ENCODE assay signal across 22 cellular contexts in the genomic region with DNA sequence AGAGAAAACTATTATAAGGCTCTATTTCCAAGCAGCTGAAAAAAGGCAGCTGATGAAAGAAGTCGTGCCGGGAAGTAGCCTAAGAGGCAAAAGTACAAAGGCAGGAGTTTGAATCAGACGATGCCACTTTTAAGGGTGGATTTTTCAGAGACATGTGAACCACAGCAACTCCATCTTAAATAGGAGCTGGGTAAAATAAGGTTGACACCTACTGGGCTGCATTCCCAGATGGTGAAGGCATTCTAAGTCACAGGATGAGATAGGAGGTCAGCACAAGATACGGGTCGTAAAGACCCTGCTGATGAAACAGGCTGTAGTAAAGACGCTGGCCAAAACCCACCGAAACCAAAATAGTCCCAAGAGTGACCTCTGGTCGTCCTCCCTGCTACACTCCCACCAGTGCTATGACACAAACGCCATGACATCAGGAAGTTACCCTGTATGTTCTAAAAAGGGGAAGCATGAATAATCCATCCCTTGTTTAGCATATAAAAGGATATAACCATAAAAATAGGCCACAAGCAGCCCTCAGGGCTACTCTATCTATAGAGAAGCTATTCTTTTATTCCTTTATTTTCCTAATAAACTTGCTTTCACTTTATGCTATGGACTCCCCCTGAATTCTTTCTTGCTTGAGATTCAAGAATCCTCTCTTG. TPM values are rescaled to one million over a fixed set of nuclear protein-coding genes. Genes with fewer than 3 reads are reported as not detected.
DNase-seq lines count a peak whose midpoint lies in the region; ATAC-seq, FAIRE-seq and TF ChIP-seq lines count a peak whose summit lies in the region.
"Had no signal": no experiment of that assay in that cellular context is flagged by ENCODE, and none has a peak within 500 bp of the region (broad histone marks: within the 10 kb centered on the region; RNA-seq: fewer than 3 reads in every experiment).

No MANE protein-coding gene starts in this region.

- H3K4me3 Mint-ChIP-seq in H9: no peak overlapping the region
- H3K4me3 Mint-ChIP-seq in CD4-positive, alpha-beta T cell: no peak overlapping the region
- H3K4me3 Mint-ChIP-seq: CD4-positive, alpha-beta memory T cell; T-helper 1 cell treated with Interleukin-12 subunit alpha and Interleukin-12 subunit beta and Interleukin-4 antibody, amounts not matched to agents 30 μg/mL and 1 μg/mL, for 36 hours had no signal

- H3K56ac ChIP-seq in H9 (ENCODE audit: insufficient read length, low read depth, low read length): no peak overlapping the region

- no peak overlapping the region for H2AK5ac ChIP-seq in H9 (ENCODE audit: insufficient read length, low read length)

- no peak overlapping the region for H4K8ac ChIP-seq in H9 (replicated peaks; ENCODE audit: insufficient read length, low read depth, low read length)

- intact Hi-C loops in K562 (cut with micrococcal nuclease): no loop called here
- intact Hi-C loops in CD4-positive, alpha-beta T cell (cut with DNase I, micrococcal nuclease): no loop called here
- intact Hi-C loops in adrenal gland (cut with DNase I): no loop called here

- H3K23me2 ChIP-seq in H9 (ENCODE audit: insufficient read length, low read depth, low read length, poor library complexity, severe bottlenecking): no peaks in the 10 kb centered on the region

- no peaks in the 10 kb centered on the region for H3K79me1 ChIP-seq in H9 (ENCODE audit: insufficient read depth, low read depth, low read length, poor library complexity, severe bottlenecking)

- H3K36me3 ChIP-seq in K562 (ENCODE audit: control insufficient read depth, insufficient read depth, low read length) (no peaks in the 10 kb centered on the region), MM.1S (replicated peaks; ENCODE audit: insufficient read depth, low read length) (no peaks in the 10 kb centered on the region), adrenal gland (replicated peaks in 1 of 2) (no peaks in the 10 kb centered on the region)

- peak overlapping the region in 2 of 3 experiments; percentile 14 to 60; a peak in 3 of 7 replicates for H3K27ac Mint-ChIP-seq in H9
- no peak overlapping the region for H3K27ac Mint-ChIP-seq in CD4-positive, alpha-beta T cell
- H3K27ac Mint-ChIP-seq: T-helper 1 cell treated with Interleukin-12 subunit alpha and Interleukin-12 subunit beta and Interleukin-4 antibody, amounts not matched to agents 30 μg/mL and 1 μg/mL, for 36 hours had no signal

- CTCF ChIA-PET in K562 (lab: Yijun Ruan, JAX; ENCODE audit: low intra/inter-chr PET ratio): no interaction called here
- CTCF ChIA-PET in CD4-positive, alpha-beta T cell (lab: Charles Lee): no interaction called here

- no peak overlapping the region for H2BK120ac ChIP-seq in H9 (ENCODE audit: low read depth, low read length, poor library complexity, severe bottlenecking)

- H3K4me1 ChIP-seq in H9 (ENCODE audit: insufficient read depth, low read length) (no peaks in the 10 kb centered on the region; the same call in 1 of the 2 replicates), K562 (replicated peaks in 1 of 2; ENCODE audit: control insufficient read depth in 2 of 2, insufficient read depth in 2 of 2, low read length in 2 of 2) (no peaks in the 10 kb centered on the region), MM.1S (ENCODE audit: low read length) (peaks cover 14% of the 10 kb centered on the region; the same call in 1 of the 2 replicates), adrenal gland (replicated peaks in 1 of 2) (no peaks in the 10 kb centered on the region)

- H3K27me3 ChIP-seq in H9 (ENCODE audit: insufficient read depth, low read length) (no peaks in the 10 kb centered on the region), K562 (ENCODE audit: control insufficient read depth in 2 of 2, insufficient read depth in 2 of 2, low read length in 2 of 2) (no peaks in the 10 kb centered on the region), MM.1S (replicated peaks; ENCODE audit: insufficient read depth, low read length) (no peaks in the 10 kb centered on the region), adrenal gland (no peaks in the 10 kb centered on the region)
- H3K27me3 ChIP-seq in CD4-positive, alpha-beta T cell (ENCODE audit: control insufficient read depth, insufficient read depth, low read length): no peaks in the 10 kb centered on the region

- no peaks in the 10 kb centered on the region for H3K79me2 ChIP-seq in H9 (ENCODE audit: insufficient read depth, low read length)
- no peaks in the 10 kb centered on the region for H3K79me2 ChIP-seq in K562 (ENCODE audit: control insufficient read depth, insufficient read depth, low read length)
- no peaks in the 10 kb centered on the region for H3K79me2 ChIP-seq in MM.1S (ENCODE audit: low read length)

- no peak for TF ChIP-seq CTCF in H9 (conservative IDR thresholded peaks at IDR 0.05)
- no peak for TF ChIP-seq CTCF in K562 (IDR thresholded peaks at IDR 0.05 in 2 of 3, conservative IDR thresholded peaks at IDR 0.05 in 1 of 3; ENCODE audit: insufficient read depth in 2 of 3, low read depth in 1 of 3, low read length in 3 of 3)
- TF ChIP-seq CTCF in CD4-positive, alpha-beta T cell (IDR thresholded peaks at IDR 0.05): no peak
- no peak for TF ChIP-seq CTCF in MM.1S (IDR thresholded peaks at IDR 0.05; ENCODE audit: low read length)
- no peak for TF ChIP-seq CTCF in adrenal gland (IDR thresholded peaks at IDR 0.05)

- DNase-seq in H9 (no peak), MV-4-11 (lab: John Stamatoyannopoulos, UW) (peak; percentile 84), K562 (ENCODE audit: extremely low read depth in 1 of 4, low spot score in 3 of 4) (no peak), MM.1S (no peak), adrenal gland (no peak)
- no peak for DNase-seq in CD4-positive, alpha-beta T cell
- DNase-seq: CD4-positive, alpha-beta memory T cell; DMS153; GF-D8; GM23248; NCI-H1092 treated with DMSO at 0.1 percent for 48 hours; NCI-H146; NCI-H2029 treated with DMSO at 0.1 percent for 48 hours; NCI-H748 treated with DMSO at 0.1 percent for 48 hours; SHP77 had no signal

- no peak overlapping the region for H2BK20ac ChIP-seq in H9 (ENCODE audit: low read depth, low read length, poor library complexity, severe bottlenecking)

- no CpG with 5 or more reads among the region's 9 CpGs for WGBS in H9 (ENCODE audit: extremely low coverage, insufficient read length, low lambda C conversion rate)
- WGBS in K562 (ENCODE audit: insufficient coverage, low coverage, missing lambda C conversion rate): 3% methylated on average over 9 of the region's 9 CpGs
- WGBS in adrenal gland, 4 donors: 52 to 73% (median 61%) methylated on average over 9 of the region's 9 CpGs

- ATAC-seq in K562: no peak
- ATAC-seq in CD4-positive, alpha-beta T cell (ENCODE audit: poor library complexity): no peak
- ATAC-seq in GM19023 (IDR thresholded peaks at IDR 0.05; ENCODE audit: unreplicated experiment): no peak
- ATAC-seq: SK-N-SH treated with all-trans-retinoic acid at 6 μM for 48 hours had no signal

- H3K4me2 ChIP-seq in H9 (ENCODE audit: insufficient read depth, insufficient read length, low read length) (no peak overlapping the region), K562 (ENCODE audit: insufficient read depth, low read length) (no peak overlapping the region), MM.1S (ENCODE audit: low read depth, low read length) (no peak overlapping the region)

- no peak overlapping the region for H4K91ac ChIP-seq in H9 (ENCODE audit: insufficient read length, low read depth, low read length)

- no peak overlapping the region for H3K23ac ChIP-seq in H9 (ENCODE audit: insufficient read length, low read depth, low read length)

- H3K27ac ChIP-seq in H9 (ENCODE audit: insufficient read length, low read depth, low read length) (no peak overlapping the region), K562 (ENCODE audit: extremely low read depth, low read depth, low read length) (no peak overlapping the region), MM.1S (ENCODE audit: low read length) (no peak overlapping the region), adrenal gland (no peak overlapping the region)
- H3K27ac ChIP-seq in CD4-positive, alpha-beta T cell (ENCODE audit: low read depth, low read length): no peak overlapping the region
- H3K27ac ChIP-seq: GM23248 had no signal

- H3K9me1 ChIP-seq in K562 (ENCODE audit: control insufficient read depth, insufficient read depth, low read length): no peaks in the 10 kb centered on the region

- H3K14ac ChIP-seq in H9 (ENCODE audit: insufficient read depth, low read length): no peak overlapping the region

- H3K4me1 Mint-ChIP-seq in H9: peaks cover 46 to 63% of the 10 kb centered on the region in 2 experiments
- H3K4me1 Mint-ChIP-seq in CD4-positive, alpha-beta T cell (ENCODE audit: low read depth): peaks cover 35% of the 10 kb centered on the region

- no peak overlapping the region for H3K18ac ChIP-seq in H9 (ENCODE audit: insufficient read length, low read depth, low read length)

- no peak overlapping the region for H2BK5ac ChIP-seq in H9 (ENCODE audit: insufficient read length, low read length)

- POLR2A ChIA-PET in K562 (lab: Yijun Ruan, JAX): no interaction called here
- POLR2A ChIA-PET in CD4-positive, alpha-beta T cell (lab: Charles Lee): no interaction called here

- no peak for TF ChIP-seq EP300 in K562 (IDR thresholded peaks at IDR 0.05; ENCODE audit: low read length)

- no peaks in the 10 kb centered on the region for H3F3A ChIP-seq in MM.1S (ENCODE audit: insufficient read depth, low read length)

- H3K9me3 ChIP-seq in H9 (ENCODE audit: control insufficient read depth, low read depth, low read length) (no peaks in the 10 kb centered on the region), K562 (replicated peaks; ENCODE audit: control insufficient read depth, insufficient read depth, low read depth, low read length) (no peaks in the 10 kb centered on the region), MM.1S (replicated peaks; ENCODE audit: insufficient read depth, low read length) (no peaks in the 10 kb centered on the region), adrenal gland (replicated peaks in 1 of 3) (no peaks in the 10 kb centered on the region)
- no peaks in the 10 kb centered on the region for H3K9me3 ChIP-seq in CD4-positive, alpha-beta T cell (ENCODE audit: control insufficient read depth, low read length)

- no peak overlapping the region for H2AFZ ChIP-seq in H9 (ENCODE audit: low read length)
- no peak overlapping the region for H2AFZ ChIP-seq in K562 (ENCODE audit: low read depth, low read length)
- no peak overlapping the region for H2AFZ ChIP-seq in MM.1S (ENCODE audit: low read length)
- H2AFZ ChIP-seq: GM23248 had no signal

- peaks cover 0 to 19% (median 8%) of the 10 kb centered on the region in 3 experiments; a peak in 5 of 7 replicates for H3K36me3 Mint-ChIP-seq in H9 (ENCODE audit: insufficient read depth in 1 of 3, low read depth in 3 of 3)
- no peaks in the 10 kb centered on the region for H3K36me3 Mint-ChIP-seq in CD4-positive, alpha-beta T cell (ENCODE audit: low read depth)
- H3K36me3 Mint-ChIP-seq: CD4-positive, alpha-beta memory T cell had no signal

- peaks cover 9% of the 10 kb centered on the region in 2 experiments for H3K9me3 Mint-ChIP-seq in H9
- no peaks in the 10 kb centered on the region for H3K9me3 Mint-ChIP-seq in CD4-positive, alpha-beta T cell
- H3K9me3 Mint-ChIP-seq: CD4-positive, alpha-beta memory T cell; T-helper 1 cell treated with Interleukin-12 subunit alpha and Interleukin-12 subunit beta and Interleukin-4 antibody, amounts not matched to agents 30 μg/mL and 1 μg/mL, for 36 hours had no signal

- H3K27me3 Mint-ChIP-seq in H9 (ENCODE audit: low read depth): no peaks in the 10 kb centered on the region
- H3K27me3 Mint-ChIP-seq in CD4-positive, alpha-beta T cell: no peaks in the 10 kb centered on the region
- H3K27me3 Mint-ChIP-seq: CD4-positive, alpha-beta memory T cell had no signal

- no peak overlapping the region for H2BK15ac ChIP-seq in H9 (ENCODE audit: low read depth, low read length)

- FAIRE-seq in K562 (lab: Jason Lieb, UNC): no peak
- FAIRE-seq: GM19239 had no signal

- TF ChIP-seq POLR2A in K562 (conservative IDR thresholded peaks at IDR 0.05) (no peak), adrenal gland (IDR thresholded peaks at IDR 0.05) (no peak)

- H3K9me2 ChIP-seq in MM.1S (replicated peaks; ENCODE audit: insufficient read depth, low read length): no peaks in the 10 kb centered on the region

- H4K20me1 ChIP-seq in H9 (ENCODE audit: control insufficient read depth, insufficient read depth, insufficient read length): no peaks in the 10 kb centered on the region
- H4K20me1 ChIP-seq in K562 (replicated peaks; ENCODE audit: control insufficient read depth, insufficient read depth, low read length): no peaks in the 10 kb centered on the region
- no peaks in the 10 kb centered on the region for H4K20me1 ChIP-seq in MM.1S (ENCODE audit: insufficient read depth, low read length)

- no peak overlapping the region for H3T11ph ChIP-seq in H9 (ENCODE audit: low read length)

- no TSS peak for BruUV-seq in K562 (replicated peaks; lab: Mats Ljungman, UMichigan)

- H3K4ac ChIP-seq in H9 (ENCODE audit: low read depth, low read length): no peak overlapping the region

- no peak overlapping the region for H3K9ac ChIP-seq in H9 (ENCODE audit: extremely low read depth, insufficient read length, low read length)
- H3K9ac ChIP-seq in K562 (ENCODE audit: insufficient read depth in 1 of 2, low read depth in 2 of 2, low read length in 2 of 2): no peak overlapping the region
- no peak overlapping the region for H3K9ac ChIP-seq in MM.1S (ENCODE audit: low read length)
- H3K9ac ChIP-seq: GM23248 had no signal

- TF ChIP-seq RAD21 in K562 (CRISPR knock-in tag; conservative IDR thresholded peaks at IDR 0.05 in 1 of 2, IDR thresholded peaks at IDR 0.05 in 1 of 2): no peak

- in situ Hi-C loops in K562 (cut with MboI): no loop called here

- H3K4me3 ChIP-seq in K562 (no peak overlapping the region), MM.1S (ENCODE audit: low read length) (no peak overlapping the region), adrenal gland (no peak overlapping the region)
- H3K4me3 ChIP-seq: GM23248 had no signal

- no peak overlapping the region for H2BK12ac ChIP-seq in H9 (ENCODE audit: insufficient read length, low read depth, low read length)

- H4K5ac ChIP-seq in H9 (ENCODE audit: insufficient read length, low read depth, low read length): no peak overlapping the region

RNA-seq across cellular contexts. Expression of a gene that starts 45.5 kb away (rescaled TPM):
- total RNA-seq in H9 (2021) (not detected in 2 replicates), K562 (2014; rRNA removed) (not detected in 2 replicates), K562 (2014; rRNA removed; fragmentation: Illumina TruSeq; extraction: Trizol) (not detected in 2 replicates), K562 (2015; rRNA removed; fragmentation: Illumina TruSeq; extraction: Trizol) (not detected in 2 replicates), K562 (2021) (6.6 and 8.8 TPM in 2 replicates), adrenal gland (10 to 100 TPM in 2 of 8 donors, 1 to 10 TPM in 1, not detected in 5; 3.3 to 15.4 (median 14.6) TPM)
- total RNA-seq in K562 (2011; cell fraction: chromatin; rRNA removed; ENCODE audit: low replicate concordance): not detected in 2 replicates
- total RNA-seq in K562 (2011; cell fraction: nucleolus; rRNA removed): not detected in 2 replicates
- total RNA-seq in K562 (2011; cell fraction: nucleoplasm; rRNA removed): not detected in 2 replicates
- polyA plus RNA-seq in K562 (2011; rRNA removed) (not detected in 2 replicates), K562 (2014; fragmentation: Illumina TruSeq; extraction: Trizol) (not detected in 2 replicates), K562 (2014; fragmentation: Nextera tagmentation; extraction: Ambion mirVana) (under 1 TPM; 0.07 to 0.20 TPM), K562 (2014; rRNA removed) (not detected in 2 replicates), adrenal gland (1 to 10 TPM in 2 of 3 donors, not detected in 1; 3.2 to 3.3 TPM)
- polyA plus RNA-seq in K562 (2011; cell fraction: cytosol; rRNA removed): not detected in 2 replicates
- polyA plus RNA-seq in K562 (2011; cell fraction: nucleus; rRNA removed): 0.27 TPM in 1 of 2 replicates, not detected in the other
- 0.86 TPM in 1 of 2 replicates, not detected in the other for polyA plus RNA-seq in K562 (2012)
- polyA minus RNA-seq in K562 (2011; rRNA and poly(A)+ RNA removed): not detected in 2 replicates
- polyA minus RNA-seq in K562 (2011; cell fraction: cytosol; rRNA and poly(A)+ RNA removed): not detected in 2 replicates
- not detected in 2 replicates for polyA minus RNA-seq in K562 (2011; cell fraction: nucleus; rRNA and poly(A)+ RNA removed)
- not detected for total RNA-seq in CD4-positive, alpha-beta T cell
- total RNA-seq: Daoy, GM23248, NCI-H460, RPMI7951 had no signal
- polyA plus RNA-seq: CD4-positive, alpha-beta memory T cell; GM23248 had no signal
